Comparison of ENCODE assay signal across 25 cellular contexts in genomic region chr17:58376472-58376921, GRCh38. TPM values are rescaled to one million over a fixed set of nuclear protein-coding genes. Genes with fewer than 3 reads are reported as not detected.
DNase-seq lines count a peak whose midpoint lies in the region; TF ChIP-seq lines count a peak whose summit lies in the region.
"Had no signal": no experiment of that assay in that cellular context is flagged by ENCODE, and none has a peak within 500 bp of the region (broad histone marks: within the 10 kb centered on the region; RNA-seq: fewer than 3 reads in every experiment).

No MANE protein-coding gene starts in this region.

- no peak overlapping the region for H3K9ac ChIP-seq in endodermal cell (ENCODE audit: extremely low read depth, low read length, poor library complexity, severe bottlenecking)
- H3K9ac ChIP-seq: BLaER1 treated with 17β-estradiol and CSF1 and Interleukin-3, amounts not matched to agents 10 nM and 100 nM had no signal

- no peaks in the 10 kb centered on the region for H3K27me3 Mint-ChIP-seq in endodermal cell (ENCODE audit: insufficient read depth)

- intact Hi-C loops in ovary (cut with DNase I): no loop called here

- DNase-seq in SIG-M5 treated with dmso at 0.1 percent for 504 hours (lab: John Stamatoyannopoulos, UW; ENCODE audit: unreplicated experiment): peak; percentile 26
- no peak for DNase-seq in SIG-M5 (lab: John Stamatoyannopoulos, UW)
- peak; percentile 27 for DNase-seq in OCI-M1 (lab: John Stamatoyannopoulos, UW)
- DNase-seq in endodermal cell: peak; percentile 71
- DNase-seq in suprapubic skin (ENCODE audit: low spot score in 2 of 2): no peak
- no peak for DNase-seq in NCI-H69 (lab: John Stamatoyannopoulos, UW)
- DNase-seq in ovary: no peak
- no peak for DNase-seq in Ammon's horn (ENCODE audit: low spot score)
- DNase-seq: activated CD4-positive, alpha-beta T cell treated with anti-CD3 and anti-CD28 coated beads for 48 hours; activated gamma-delta T cell; cerebellar nuclear complex; DMS79; kidney glomerular epithelial cell; NCI-H1105 treated with DMSO at 0.1 percent for 48 hours; NCI-H524 treated with DMSO at 0.1 percent for 48 hours; T1000 had no signal

- H3K27ac ChIP-seq in endodermal cell (ENCODE audit: low read depth, low read length) (no peak overlapping the region), suprapubic skin (peak overlapping the region; percentile 16), ovary (no peak overlapping the region)
- H3K27ac ChIP-seq: BLaER1 treated with 17β-estradiol and CSF1 and Interleukin-3, amounts not matched to agents 10 nM and 100 nM; HL-60; SK-N-MC; thoracic aorta had no signal

- H3K4me1 Mint-ChIP-seq in endodermal cell: peaks cover 12% of the 10 kb centered on the region

- TF ChIP-seq POLR2A in suprapubic skin (IDR thresholded peaks at IDR 0.05): no peak
- no peak for TF ChIP-seq POLR2A in ovary (IDR thresholded peaks at IDR 0.05)

- H3K27me3 ChIP-seq in endodermal cell (ENCODE audit: control insufficient read depth, insufficient read depth, low read length, poor library complexity, severe bottlenecking) (no peaks in the 10 kb centered on the region), suprapubic skin (no peaks in the 10 kb centered on the region), ovary (no peaks in the 10 kb centered on the region)
- H3K27me3 ChIP-seq: BLaER1 treated with 17β-estradiol and CSF1 and Interleukin-3, amounts not matched to agents 10 nM and 100 nM had no signal

- no peak overlapping the region for H3K27ac Mint-ChIP-seq in endodermal cell

- no peak overlapping the region for H3K4me3 Mint-ChIP-seq in endodermal cell
- H3K4me3 Mint-ChIP-seq: stimulated activated effector memory CD8-positive, alpha-beta T cell treated with anti-CD3 and anti-CD28 coated beads, Interleukin-12 subunit alpha, Interleukin-12 subunit beta, amount 100 ng/mL, for 72 hours had no signal

- no peaks in the 10 kb centered on the region for H3K36me3 Mint-ChIP-seq in endodermal cell (ENCODE audit: low read depth)
- H3K36me3 Mint-ChIP-seq: stimulated activated effector memory CD8-positive, alpha-beta T cell treated with anti-CD3 and anti-CD28 coated beads, Interleukin-12 subunit alpha, Interleukin-12 subunit beta, amount 100 ng/mL, for 72 hours had no signal

- H3K9me3 ChIP-seq in endodermal cell (ENCODE audit: control insufficient read depth, low read length) (no peaks in the 10 kb centered on the region), suprapubic skin (no peaks in the 10 kb centered on the region), ovary (no peaks in the 10 kb centered on the region)
- H3K9me3 ChIP-seq: BLaER1 treated with 17β-estradiol and CSF1 and Interleukin-3, amounts not matched to agents 10 nM and 100 nM; thoracic aorta had no signal

- H3K9me3 Mint-ChIP-seq in endodermal cell: no peaks in the 10 kb centered on the region
- H3K9me3 Mint-ChIP-seq: stimulated activated effector memory CD8-positive, alpha-beta T cell treated with anti-CD3 and anti-CD28 coated beads, Interleukin-12 subunit alpha, Interleukin-12 subunit beta, amount 100 ng/mL, for 72 hours had no signal

- no peaks in the 10 kb centered on the region for H3K4me1 ChIP-seq in endodermal cell (ENCODE audit: control insufficient read depth, insufficient read depth, low read length)
- H3K4me1 ChIP-seq in suprapubic skin: peaks cover 19% of the 10 kb centered on the region
- no peaks in the 10 kb centered on the region for H3K4me1 ChIP-seq in ovary (ENCODE audit: insufficient read depth)

- 69 to 70% methylated on average over 3 of the region's 3 CpGs for WGBS in endodermal cell (ENCODE audit: insufficient coverage in 1 of 2, insufficient read length in 1 of 2), 2 experiments
- WGBS in suprapubic skin: 64% methylated on average over 3 of the region's 3 CpGs
- WGBS in ovary, 3 donors: 43 to 61% (median 53%) methylated on average over 3 of the region's 3 CpGs

- H3K36me3 ChIP-seq in endodermal cell (ENCODE audit: control insufficient read depth, insufficient read depth, low read length): no peaks in the 10 kb centered on the region
- H3K36me3 ChIP-seq in suprapubic skin: no peaks in the 10 kb centered on the region
- no peaks in the 10 kb centered on the region for H3K36me3 ChIP-seq in ovary
- H3K36me3 ChIP-seq: BLaER1 treated with 17β-estradiol and CSF1 and Interleukin-3, amounts not matched to agents 10 nM and 100 nM; thoracic aorta had no signal

- TF ChIP-seq EP300 in suprapubic skin (IDR thresholded peaks at IDR 0.05): no peak
- no peak for TF ChIP-seq EP300 in ovary (IDR thresholded peaks at IDR 0.05)

- H3K4me3 ChIP-seq in endodermal cell (ENCODE audit: low read length) (no peak overlapping the region), suprapubic skin (no peak overlapping the region), ovary (no peak overlapping the region)
- H3K4me3 ChIP-seq: BLaER1 treated with 17β-estradiol and CSF1 and Interleukin-3, amounts not matched to agents 10 nM and 100 nM; SK-N-MC; thoracic aorta had no signal

- TF ChIP-seq CTCF in endodermal cell (conservative IDR thresholded peaks at IDR 0.05) (no peak), suprapubic skin (IDR thresholded peaks at IDR 0.05) (no peak), ovary (IDR thresholded peaks at IDR 0.05) (no peak)

RNA-seq across cellular contexts. Expression of gene SUPT4H1, which starts 24.5 kb away (rescaled TPM):
- total RNA-seq in endodermal cell (10 to 100 TPM; 97.2 to 98.8 TPM), suprapubic skin (10 to 100 TPM; 33.8 to 48.3 (median 40.3) TPM), ovary (10 to 100 TPM; 43.7 to 73.6 (median 50.0) TPM)
- 87.0 TPM for polyA plus RNA-seq in endodermal cell (2013, experiment 1 of 2)
- polyA plus RNA-seq in endodermal cell (2013, experiment 2 of 2): 73.6 TPM
- 100 to 1,000 TPM in 1 of 2 donors, 10 to 100 TPM in 1; 86.2 to 182 TPM for polyA plus RNA-seq in ovary

RNA-seq across cellular contexts. Expression of gene RNF43, which starts 40.8 kb away (rescaled TPM):
- total RNA-seq in endodermal cell (1 to 10 TPM; 3.2 to 4.1 TPM), suprapubic skin (10 to 100 TPM; 16.0 to 58.3 (median 21.5) TPM), ovary (1 to 10 TPM in 6 of 7 donors, under 1 TPM in 1; 0.38 to 5.6 (median 2.0) TPM)
- 4.1 TPM for polyA plus RNA-seq in endodermal cell (2013, experiment 1 of 2)
- polyA plus RNA-seq in endodermal cell (2013, experiment 2 of 2): 3.4 TPM
- under 1 TPM; 0.21 to 0.33 TPM for polyA plus RNA-seq in ovary
- total RNA-seq: A172 had no signal
- polyA plus RNA-seq: neural cell had no signal

RNA-seq across cellular contexts. Expression of gene TSPOAP1, which starts 47.9 kb away (rescaled TPM):
- total RNA-seq in endodermal cell (10 to 100 TPM; 31.3 to 36.8 TPM), suprapubic skin (10 to 100 TPM in 2 of 4 donors, 1 to 10 TPM in 2; 6.8 to 26.9 (median 12.4) TPM), ovary (10 to 100 TPM; 22.8 to 49.1 (median 37.5) TPM)
- 24.0 TPM for polyA plus RNA-seq in endodermal cell (2013, experiment 1 of 2)
- 22.4 TPM for polyA plus RNA-seq in endodermal cell (2013, experiment 2 of 2)
- polyA plus RNA-seq in ovary: 10 to 100 TPM in 1 of 2 donors, 1 to 10 TPM in 1; 8.3 to 46.2 TPM
- total RNA-seq: A172, H4, pulmonary artery endothelial cell had no signal

Comparison
In these comparisons a context has a peak if more than half of its experiments do, and no peak if none do; other contexts are left out.
1. DNase-seq: peak in SIG-M5 treated with dmso at 0.1 percent for 504 hours (single experiment), OCI-M1 (single experiment) and endodermal cell (single experiment); none in SIG-M5 (single experiment), suprapubic skin (0 of 2), NCI-H69 (single experiment), ovary (0 of 5) and Ammon's horn (single experiment).